14 cellular contexts compared by ENCODE assay signal in the genomic region with DNA sequence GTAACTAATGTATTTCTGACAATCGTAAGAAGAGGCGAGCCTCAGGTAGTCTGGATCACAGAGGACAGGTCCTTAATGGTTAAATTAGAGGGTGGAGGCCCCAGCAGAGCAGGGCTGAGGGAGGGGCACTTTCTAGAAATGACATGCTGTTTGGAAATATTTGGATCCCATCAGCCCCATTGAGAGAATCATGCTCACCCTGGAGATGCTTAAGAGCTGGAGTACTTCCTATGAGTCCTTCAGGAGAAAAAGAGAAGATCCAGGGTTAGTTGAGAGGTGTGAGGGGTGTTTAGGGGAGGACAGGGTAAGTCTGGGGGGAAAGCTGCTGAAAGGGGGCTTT.
A peak's percentile ranks its signal among the peaks of the same experiment; 100 is the strongest.
DNase-seq lines count a peak whose midpoint lies in the region; ATAC-seq and TF ChIP-seq lines count a peak whose summit lies in the region.
"Had no signal": no experiment of that assay in that cellular context is flagged by ENCODE, and none has a peak within 500 bp of the region (broad histone marks: within the 10 kb centered on the region; RNA-seq: fewer than 3 reads in every experiment).

No MANE protein-coding gene starts in this region.

- H3K27ac ChIP-seq in body of pancreas (peak overlapping the region; percentile 32 to 80 (median 72)), left ventricle myocardium inferior (replicated peaks) (peak overlapping the region; percentile 96), ovary (peak overlapping the region; percentile 72 to 73), thyroid gland (peak overlapping the region; percentile 82 to 96 (median 93))

- no peak for ATAC-seq in body of pancreas

- H3K4me1 ChIP-seq in body of pancreas = peaks cover 32% of the 10 kb centered on the region
- peaks cover 92% of the 10 kb centered on the region for H3K4me1 ChIP-seq in left ventricle myocardium inferior
- H3K4me1 ChIP-seq in ovary (ENCODE audit: insufficient read depth) = peaks cover 22% of the 10 kb centered on the region
- peaks cover 88% of the 10 kb centered on the region in 2 donors for H3K4me1 ChIP-seq in thyroid gland

- no peaks in the 10 kb centered on the region for H3K9me3 ChIP-seq in body of pancreas
- no peaks in the 10 kb centered on the region for H3K9me3 ChIP-seq in left ventricle myocardium inferior (replicated peaks)
- H3K9me3 ChIP-seq in ovary = no peaks in the 10 kb centered on the region
- H3K9me3 ChIP-seq in thyroid gland = no peaks in the 10 kb centered on the region

- DNase-seq in body of pancreas (no peak), left ventricle myocardium inferior (no peak), ovary (no peak), thyroid gland (no peak), DMS79 treated with DMSO at 0.1 percent for 48 hours (lab: John Stamatoyannopoulos, UW) (no peak), NCI-H1048 (lab: John Stamatoyannopoulos, UW) (no peak), NCI-H1694 (lab: John Stamatoyannopoulos, UW) (no peak), NCI-H1694 treated with DMSO at 0.1 percent for 48 hours (lab: John Stamatoyannopoulos, UW) (no peak)
- DNase-seq: AML-193, DMS153, NCI-H2029 treated with DMSO at 0.1 percent for 48 hours, NCI-H774, SHP77 treated with DMSO at 0.1 percent for 48 hours had no signal

- no peak for TF ChIP-seq POLR2A in body of pancreas (IDR thresholded peaks at IDR 0.05)
- no peak for TF ChIP-seq POLR2A in ovary (IDR thresholded peaks at IDR 0.05)
- no peak for TF ChIP-seq POLR2A in thyroid gland (IDR thresholded peaks at IDR 0.05)

- intact Hi-C loops in body of pancreas (cut with DNase I) = no loop called here
- intact Hi-C loops in left ventricle myocardium inferior (cut with micrococcal nuclease) = no loop called here
- intact Hi-C loops in ovary (cut with DNase I) = no loop called here
- intact Hi-C loops in thyroid gland (cut with DNase I) = no loop called here

- H3K27me3 ChIP-seq in body of pancreas (no peaks in the 10 kb centered on the region), left ventricle myocardium inferior (ENCODE audit: low read depth) (no peaks in the 10 kb centered on the region), ovary (no peaks in the 10 kb centered on the region), thyroid gland (no peaks in the 10 kb centered on the region)
- H3K27me3 ChIP-seq: cardiac muscle cell had no signal

- H3K36me3 ChIP-seq in body of pancreas (replicated peaks in 1 of 2; ENCODE audit: insufficient read depth in 1 of 2, low read depth in 2 of 2) (peaks cover 0 to 2% of the 10 kb centered on the region in 2 donors), left ventricle myocardium inferior (peaks cover 9% of the 10 kb centered on the region), ovary (no peaks in the 10 kb centered on the region), thyroid gland (no peaks in the 10 kb centered on the region)
- H3K36me3 ChIP-seq: cardiac muscle cell had no signal

- WGBS in body of pancreas, 2 donors = 93% methylated on average over 2 of the region's 2 CpGs
- WGBS in ovary, 3 donors = 54 to 67% (median 55%) methylated on average over 2 of the region's 2 CpGs
- 74 to 84% methylated on average over 2 of the region's 2 CpGs for WGBS in thyroid gland, 2 donors

- H3K4me3 ChIP-seq in body of pancreas (no peak overlapping the region), left ventricle myocardium inferior (peak overlapping the region; percentile 74), ovary (peak overlapping the region; percentile 32), thyroid gland (replicated peaks in 1 of 3) (peak overlapping the region in 1 of 3 donors; percentile 16)
- H3K4me3 ChIP-seq: cardiac muscle cell had no signal

- no peak for TF ChIP-seq EP300 in ovary (IDR thresholded peaks at IDR 0.05)

- no peak for TF ChIP-seq CTCF in body of pancreas (IDR thresholded peaks at IDR 0.05)
- no peak for TF ChIP-seq CTCF in left ventricle myocardium inferior (IDR thresholded peaks at IDR 0.05; ENCODE audit: borderline replicate concordance)
- no peak for TF ChIP-seq CTCF in ovary (IDR thresholded peaks at IDR 0.05)
- TF ChIP-seq CTCF in thyroid gland (IDR thresholded peaks at IDR 0.05) = no peak

Comparison
In these comparisons a context has a peak if more than half of its experiments do, and no peak if none do; other contexts are left out.
1. H3K4me3 ChIP-seq: peak in left ventricle myocardium inferior (single experiment) and ovary (single experiment); none in body of pancreas (0 of 2).
2. Peak in every context shown above with its lines, with median percentiles within 50 percentile points of each other: H3K27ac ChIP-seq.